ENCODE assay signal across 1 cellular context in genomic region chr2:85656468-85656867, GRCh38.
TF ChIP-seq lines count a peak whose summit lies in the region.

No MANE protein-coding gene starts in this region.

TF ChIP-seq in WTC11, 78 proteins besides CTCF, POLR2A, EP300 and RAD21 (continued from another document):
- TF ChIP-seq NR2C2 (CRISPR knock-in tag; IDR thresholded peaks at IDR 0.05) (no peak), HMGA2 (CRISPR knock-in tag; IDR thresholded peaks at IDR 0.05) (no peak), GTF2I (CRISPR knock-in tag; conservative IDR thresholded peaks at IDR 0.05) (no peak), E2F5 (CRISPR knock-in tag; IDR thresholded peaks at IDR 0.05) (no peak)
